Comparison of ENCODE assay signal across 8 cellular contexts in genomic region chr15:43903864-43904290, GRCh38.
DNase-seq lines count a peak whose midpoint lies in the region; ATAC-seq, FAIRE-seq and TF ChIP-seq lines count a peak whose summit lies in the region.

No MANE protein-coding gene starts in this region.

- no peaks in the 10 kb centered on the region for H3K27me3 Mint-ChIP-seq in stimulated activated memory B cell treated with anti-CD40 and anti-IgM and Interleukin-4, amounts not matched to agents 10 μg/mL and 1 μg/mL and 100 μg/mL, for 72 hours

- H3K14ac ChIP-seq in H1 (ENCODE audit: insufficient read length): no peak overlapping the region

- no peaks in the 10 kb centered on the region for H3K36me3 Mint-ChIP-seq in stimulated activated memory B cell treated with anti-CD40 and anti-IgM and Interleukin-4, amounts not matched to agents 10 μg/mL and 1 μg/mL and 100 μg/mL, for 72 hours

- no peaks in the 10 kb centered on the region for H3K27me3 ChIP-seq in H1 (replicated peaks in 1 of 4; ENCODE audit: control insufficient read depth in 3 of 4, extremely low read depth in 1 of 4, insufficient read depth in 3 of 4, low read length in 3 of 4)

- no peaks in the 10 kb centered on the region for H4K20me1 ChIP-seq in H1 (replicated peaks in 1 of 2; ENCODE audit: control insufficient read depth in 1 of 2, insufficient read depth in 2 of 2, low read length in 2 of 2)

- H2BK15ac ChIP-seq in H1 (ENCODE audit: low read length): no peak overlapping the region

- no peaks in the 10 kb centered on the region for H3K23me2 ChIP-seq in H1 (ENCODE audit: low read depth, low read length)

- no peaks in the 10 kb centered on the region for H3K79me2 ChIP-seq in H1 (ENCODE audit: control insufficient read depth in 1 of 2, insufficient read depth in 2 of 2, low read length in 2 of 2)

- no peak overlapping the region for H4K5ac ChIP-seq in H1 (ENCODE audit: insufficient read length, low read depth, low read length)

- H3K79me1 ChIP-seq in H1 (ENCODE audit: low read depth, low read length): no peaks in the 10 kb centered on the region

- H3K4me3 ChIP-seq in H1 (ENCODE audit: extremely low read depth in 1 of 4, insufficient read depth in 2 of 4, low read depth in 3 of 4, low read length in 4 of 4) (no peak overlapping the region; a peak in 1 of 8 replicates), mucosa of descending colon (no peak overlapping the region)

- peak overlapping the region; percentile 48; the same call in 1 of the 2 replicates for H3K18ac ChIP-seq in H1 (ENCODE audit: extremely low read depth, low read length)

- H2AK5ac ChIP-seq in H1 (ENCODE audit: low read depth, low read length): no peak overlapping the region

- FAIRE-seq in H54 (lab: Jason Lieb, UNC) (no peak), H1 (lab: Jason Lieb, UNC) (peak; percentile 65)

- WGBS in H1 (ENCODE audit: extremely low coverage in 1 of 2, insufficient coverage in 1 of 2, insufficient read length in 1 of 2, insufficient replicate concordance in 2 of 2, low coverage in 1 of 2, low lambda C conversion rate in 2 of 2, missing lambda C conversion rate in 1 of 2), 2 experiments: 14% methylated on average over 8 of the region's 8 CpGs; no CpG with 5 or more reads in 1 of the 2 experiments

- H3K27ac ChIP-seq in H1 (ENCODE audit: low read depth, low read length): no peak overlapping the region

- no peak overlapping the region for H4K91ac ChIP-seq in H1 (replicated peaks; ENCODE audit: insufficient read length, low read length)

- no peak overlapping the region for H2BK5ac ChIP-seq in H1 (ENCODE audit: low read depth, low read length)

- TF ChIP-seq RAD21 in H1 (IDR thresholded peaks at IDR 0.05 in 1 of 2, conservative IDR thresholded peaks at IDR 0.05 in 1 of 2; ENCODE audit: low read depth in 2 of 2, low read length in 2 of 2): peak; percentile 99

- no peak overlapping the region for H2BK120ac ChIP-seq in H1 (replicated peaks; ENCODE audit: low read depth, low read length)

- H3K56ac ChIP-seq in H1 (replicated peaks; ENCODE audit: insufficient read length, low read depth, low read length): no peak overlapping the region

- POLR2A ChIA-PET in H1 (lab: Charles Lee; ENCODE audit: partially characterized antibody): interaction anchor here (0.8 to 1.6 kb wide), 5 partner anchors 11 to 162 kb away, joined by 3 to 5 read pairs (median 4); no protein-coding TSS in a partner anchor

- H3K4me1 ChIP-seq in H1 (replicated peaks in 1 of 4; ENCODE audit: control insufficient read depth in 3 of 4, insufficient read depth in 4 of 4, low read length in 3 of 4) (peaks cover 0 to 5% (median 2%) of the 10 kb centered on the region in 4 experiments; a peak in 3 of 7 replicates), mucosa of descending colon (ENCODE audit: low read depth) (no peaks in the 10 kb centered on the region)

- peaks cover 7% of the 10 kb centered on the region for H3K4me1 Mint-ChIP-seq in stimulated activated memory B cell treated with anti-CD40 and anti-IgM and Interleukin-4, amounts not matched to agents 10 μg/mL and 1 μg/mL and 100 μg/mL, for 72 hours

- DNase-seq in CD1c-positive myeloid dendritic cell (ENCODE audit: extremely low spot score): peak; percentile 60
- DNase-seq in H54 (ENCODE audit: insufficient read length, low spot score): peak; percentile 59
- DNase-seq in NCI-H82 treated with DMSO at 0.1 percent for 48 hours (lab: John Stamatoyannopoulos, UW; ENCODE audit: unreplicated experiment): peak; percentile 60
- DNase-seq in activated CD8-positive, alpha-beta memory T cell treated with anti-CD3 and anti-CD28 coated beads for 1 hour (ENCODE audit: extremely low read depth in 1 of 2, low read depth in 1 of 2): peak; percentile 3
- DNase-seq in H1 (ENCODE audit: low read depth in 1 of 2, low spot score in 2 of 2): peak; percentile 70 to 94
- peak in 2 of 3 donors; percentile 25 to 73 for DNase-seq in mucosa of descending colon

- H2BK12ac ChIP-seq in H1 (ENCODE audit: low read depth, low read length): no peak overlapping the region

- CTCF ChIA-PET in H1 (lab: Charles Lee; ENCODE audit: partially characterized antibody): interaction anchor here (0.6 to 7.3 kb wide), 45 partner anchors 9 to 509 kb away, joined by 3 to 86 read pairs (median 5); no protein-coding TSS in a partner anchor

- H3K4me2 ChIP-seq in H1 (ENCODE audit: insufficient read depth in 1 of 2, low read depth in 2 of 2, low read length in 2 of 2): peak overlapping the region in 1 of 2 experiments; percentile 39; a peak in 1 of 4 replicates

- H3K27ac Mint-ChIP-seq in stimulated activated memory B cell treated with anti-CD40 and anti-IgM and Interleukin-4, amounts not matched to agents 10 μg/mL and 1 μg/mL and 100 μg/mL, for 72 hours: no peak overlapping the region

- H2AFZ ChIP-seq in H1 (ENCODE audit: low read length): 0 out of 2 replicates have a peak overlapping the region, but pooled peaks have one; percentile 23

- ATAC-seq in mucosa of descending colon (peak; percentile 68), HG03439 (IDR thresholded peaks at IDR 0.05; ENCODE audit: unreplicated experiment) (no peak)
- ATAC-seq in stimulated activated memory B cell treated with anti-CD40 and anti-IgM and Interleukin-4, amounts not matched to agents 10 μg/mL and 1 μg/mL and 100 μg/mL, for 72 hours: peak; percentile 65

- TF ChIP-seq POLR2A in H54 (IDR thresholded peaks at IDR 0.05; ENCODE audit: low read depth, low read length): no peak
- no peak for TF ChIP-seq POLR2A in H1 (IDR thresholded peaks at IDR 0.05; ENCODE audit: control extremely low read depth in 1 of 2, low read depth in 2 of 2, low read length in 2 of 2)

- no peak overlapping the region for H3K4ac ChIP-seq in H1 (replicated peaks; ENCODE audit: insufficient read length, low read depth, low read length)

- intact Hi-C loops in mucosa of descending colon (cut with DNase I, micrococcal nuclease): loop anchor here (10.0 kb wide), 1 partner anchor 161 kb away; no protein-coding TSS in a partner anchor

- H3K36me3 ChIP-seq in H1 (ENCODE audit: control insufficient read depth in 2 of 4, insufficient read depth in 4 of 4, low read length in 3 of 4) (peaks cover 0 to 2% (median 0%) of the 10 kb centered on the region in 4 experiments; a peak in 1 of 8 replicates), mucosa of descending colon (ENCODE audit: low read depth) (no peaks in the 10 kb centered on the region)

- 0 out of 3 replicates have a peak, but pooled peaks of 1 of the 2 experiments have one; percentile 67 for TF ChIP-seq EP300 in H1 (IDR thresholded peaks at IDR 0.05; ENCODE audit: borderline replicate concordance in 1 of 2, low read depth in 2 of 2, low read length in 2 of 2)

- H3K9me3 ChIP-seq in H1 (ENCODE audit: insufficient read depth in 2 of 2, low read depth in 1 of 2, low read length in 1 of 2): no peaks in the 10 kb centered on the region
- H3K9me3 ChIP-seq in mucosa of descending colon: no peaks in the 10 kb centered on the region

- H4K8ac ChIP-seq in H1 (ENCODE audit: extremely low read depth, insufficient read depth, low read length): peak overlapping the region; percentile 91

- no peak overlapping the region for H3K9ac ChIP-seq in H1 (replicated peaks in 1 of 4; ENCODE audit: extremely low read depth in 1 of 4, low read depth in 3 of 4, low read length in 3 of 4)

- no peak overlapping the region for H3K4me3 Mint-ChIP-seq in stimulated activated memory B cell treated with anti-CD40 and anti-IgM and Interleukin-4, amounts not matched to agents 10 μg/mL and 1 μg/mL and 100 μg/mL, for 72 hours

- H3K9me3 Mint-ChIP-seq in stimulated activated memory B cell treated with anti-CD40 and anti-IgM and Interleukin-4, amounts not matched to agents 10 μg/mL and 1 μg/mL and 100 μg/mL, for 72 hours: no peaks in the 10 kb centered on the region

- H3K23ac ChIP-seq in H1 (ENCODE audit: insufficient read length): no peak overlapping the region

- 0 out of 2 replicates have a peak overlapping the region, but pooled peaks have one; percentile 40 for H2BK20ac ChIP-seq in H1 (ENCODE audit: low read length)

- TF ChIP-seq CTCF in H1 (IDR thresholded peaks at IDR 0.05; ENCODE audit: control extremely low read depth in 1 of 3, insufficient read depth in 1 of 3, low read depth in 1 of 3, low read length in 3 of 3) (peak; percentile 69 to 94 (median 84)), mucosa of descending colon (IDR thresholded peaks at IDR 0.05) (peak; percentile 64)

TF ChIP-seq in H1, 55 proteins besides CTCF, POLR2A, EP300 and RAD21 (continues in another document):
- no peak for TF ChIP-seq SIRT6 (IDR thresholded peaks at IDR 0.05; ENCODE audit: low read length)
- no peak for TF ChIP-seq ATF2 (IDR thresholded peaks at IDR 0.05; ENCODE audit: low read length)
- TF ChIP-seq SRF (IDR thresholded peaks at IDR 0.05; ENCODE audit: low read depth, low read length): no peak
- no peak for TF ChIP-seq BRCA1 (IDR thresholded peaks at IDR 0.05; ENCODE audit: low read depth, low read length)
- TF ChIP-seq KDM5A (IDR thresholded peaks at IDR 0.05; ENCODE audit: low read length): no peak
- TF ChIP-seq CBX8 (IDR thresholded peaks at IDR 0.05; ENCODE audit: borderline replicate concordance, low read depth, low read length): no peak
- TF ChIP-seq E2F6 (IDR thresholded peaks at IDR 0.05): 0 out of 2 replicates have a peak, but pooled peaks have one; percentile 33
- TF ChIP-seq CREB1 (IDR thresholded peaks at IDR 0.05): no peak
- no peak for TF ChIP-seq CEBPB (IDR thresholded peaks at IDR 0.05; ENCODE audit: low read depth, low read length)
- no peak for TF ChIP-seq POU5F1 (IDR thresholded peaks at IDR 0.05; ENCODE audit: low read depth, low read length)
- TF ChIP-seq JUN (IDR thresholded peaks at IDR 0.05; ENCODE audit: low read depth, low read length): no peak
- no peak for TF ChIP-seq TAF1 (IDR thresholded peaks at IDR 0.05; ENCODE audit: low read depth, low read length)
- TF ChIP-seq SAP30 (IDR thresholded peaks at IDR 0.05; ENCODE audit: insufficient read depth, insufficient replicate concordance, low read length): no peak

Comparison
In these comparisons a context has a peak if more than half of its experiments do, and no peak if none do; other contexts are left out.
1. DNase-seq: peak in every context shown above with its lines; median percentile 82 in H1; 60 in CD1c-positive myeloid dendritic cell; 60 in NCI-H82 treated with DMSO at 0.1 percent for 48 hours; 59 in H54; 49 in mucosa of descending colon; 3 in activated CD8-positive, alpha-beta memory T cell treated with anti-CD3 and anti-CD28 coated beads for 1 hour.